Comparison of ENCODE assay signal across 1 cellular context in the genomic region with DNA sequence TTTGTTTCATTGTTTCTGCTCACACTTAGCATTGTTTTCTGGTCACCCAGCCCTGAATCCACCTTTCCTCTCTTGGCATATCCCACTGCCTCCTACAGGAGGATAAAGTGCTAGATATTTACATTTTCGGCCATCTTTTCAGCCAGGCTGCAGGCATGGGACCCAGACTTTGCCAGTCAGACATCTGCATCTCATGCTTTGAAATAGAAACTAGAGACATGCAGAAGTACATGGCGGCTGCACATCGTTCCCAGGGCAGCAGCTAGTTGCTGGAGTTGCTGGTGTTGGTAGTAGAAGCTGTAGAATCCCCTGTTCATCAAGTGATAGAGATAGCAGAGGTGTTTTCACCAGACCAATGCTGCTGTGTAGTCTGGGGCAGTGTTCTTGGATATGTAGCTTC.
TF ChIP-seq lines count a peak whose summit lies in the region.

No MANE protein-coding gene starts in this region.

TF ChIP-seq in IMR-90, 13 proteins besides CTCF, POLR2A, EP300 and RAD21:
- TF ChIP-seq NFE2L2 (IDR thresholded peaks at IDR 0.05; ENCODE audit: low read depth, low read length) (no peak), CHD1 (IDR thresholded peaks at IDR 0.05; ENCODE audit: low read depth, low read length) (no peak), SMC3 (IDR thresholded peaks at IDR 0.05; ENCODE audit: low read depth, low read length) (no peak), MAFK (IDR thresholded peaks at IDR 0.05; ENCODE audit: low read depth, low read length) (no peak), CEBPB (IDR thresholded peaks at IDR 0.05; ENCODE audit: low read depth, low read length) (no peak), MXI1 (IDR thresholded peaks at IDR 0.05; ENCODE audit: borderline replicate concordance, low read depth, low read length) (no peak), MAZ (IDR thresholded peaks at IDR 0.05; ENCODE audit: borderline replicate concordance, low read depth, low read length) (no peak), FOS (IDR thresholded peaks at IDR 0.05; ENCODE audit: low read depth, low read length) (no peak), RFX5 (IDR thresholded peaks at IDR 0.05; ENCODE audit: low read depth, low read length) (no peak), RCOR1 (IDR thresholded peaks at IDR 0.05; ENCODE audit: insufficient replicate concordance, low read length) (no peak), BHLHE40 (IDR thresholded peaks at IDR 0.05; ENCODE audit: low read depth, low read length) (no peak)
- TF ChIP-seq, protein P1, sequence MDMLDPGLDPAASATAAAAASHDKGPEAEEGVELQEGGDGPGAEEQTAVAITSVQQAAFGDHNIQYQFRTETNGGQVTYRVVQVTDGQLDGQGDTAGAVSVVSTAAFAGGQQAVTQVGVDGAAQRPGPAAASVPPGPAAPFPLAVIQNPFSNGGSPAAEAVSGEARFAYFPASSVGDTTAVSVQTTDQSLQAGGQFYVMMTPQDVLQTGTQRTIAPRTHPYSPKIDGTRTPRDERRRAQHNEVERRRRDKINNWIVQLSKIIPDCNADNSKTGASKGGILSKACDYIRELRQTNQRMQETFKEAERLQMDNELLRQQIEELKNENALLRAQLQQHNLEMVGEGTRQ (IDR thresholded peaks at IDR 0.05; ENCODE audit: low read depth, low read length): no peak
- TF ChIP-seq, protein P2, sequence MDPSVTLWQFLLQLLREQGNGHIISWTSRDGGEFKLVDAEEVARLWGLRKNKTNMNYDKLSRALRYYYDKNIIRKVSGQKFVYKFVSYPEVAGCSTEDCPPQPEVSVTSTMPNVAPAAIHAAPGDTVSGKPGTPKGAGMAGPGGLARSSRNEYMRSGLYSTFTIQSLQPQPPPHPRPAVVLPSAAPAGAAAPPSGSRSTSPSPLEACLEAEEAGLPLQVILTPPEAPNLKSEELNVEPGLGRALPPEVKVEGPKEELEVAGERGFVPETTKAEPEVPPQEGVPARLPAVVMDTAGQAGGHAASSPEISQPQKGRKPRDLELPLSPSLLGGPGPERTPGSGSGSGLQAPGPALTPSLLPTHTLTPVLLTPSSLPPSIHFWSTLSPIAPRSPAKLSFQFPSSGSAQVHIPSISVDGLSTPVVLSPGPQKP (IDR thresholded peaks at IDR 0.05; ENCODE audit: borderline replicate concordance, low read depth, low read length): no peak
TF ChIP-seq in IMR-90: peak in this region for 0.
